Comparison of ENCODE assay signal across 27 cellular contexts in the genomic region with DNA sequence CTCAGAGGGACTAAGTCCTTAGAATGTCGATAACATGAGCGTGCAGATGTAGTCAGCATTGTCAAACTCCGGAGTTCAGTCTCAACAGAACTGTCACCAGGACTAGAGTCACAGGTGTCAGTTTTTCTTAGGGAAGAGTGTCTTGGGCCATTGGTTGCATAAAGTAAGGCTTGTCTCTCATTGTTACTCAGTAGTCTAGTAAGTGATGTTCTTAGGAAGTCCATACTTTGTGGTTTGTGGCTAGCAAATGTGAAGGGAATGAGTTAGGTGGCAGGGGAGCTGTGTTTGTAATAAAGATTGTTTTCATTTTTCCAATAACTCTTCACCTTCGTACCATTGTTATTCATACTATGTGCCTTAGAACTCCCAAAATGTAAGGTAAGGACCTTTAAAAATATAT.
"Had no signal": no experiment of that assay in that cellular context is flagged by ENCODE, and none has a peak within 500 bp of the region (broad histone marks: within the 10 kb centered on the region; RNA-seq: fewer than 3 reads in every experiment).

No MANE protein-coding gene starts in this region.

- H3K4me3 Mint-ChIP-seq: activated B cell treated with CpG ODN at 0.5 μM for 24 hours; activated CD8-positive, alpha-beta memory T cell treated with anti-CD3 and anti-CD28 coated beads, Interleukin-2, amount 10 ng/mL, durations not matched to agents 7 days and 5 days; activated CD8-positive, alpha-beta T cell treated with anti-CD3 and anti-CD28 coated beads, Interleukin-2, amount 10 ng/mL, durations not matched to agents 7 days and 5 days; activated naive CD4-positive, alpha-beta T cell treated with anti-CD3 and anti-CD28 coated beads, Interleukin-2, amount 50 U/mL, for 24 hours; activated naive CD8-positive, alpha-beta T cell treated with anti-CD3 and anti-CD28 coated beads, Interleukin-2, amount 50 U/mL, for 24 hours; brain; nephron; stimulated activated effector memory CD8-positive, alpha-beta T cell treated with anti-CD3 and anti-CD28 coated beads, Interleukin-12 subunit alpha, Interleukin-12 subunit beta, amount 100 ng/mL, for 72 hours; stimulated activated naive CD8-positive, alpha-beta T cell treated with anti-CD3 and anti-CD28 coated beads, Interleukin-15, Interleukin-2, amounts not matched to agents 100 ng/mL and 50 ng/mL, for 24 hours; T-helper 2 cell treated with Interferon-gamma antibody and Interleukin-4, amounts not matched to agents 5 μg/mL and 100 μg/mL, for 36 hours; type B pancreatic cell had no signal

- DNase-seq: activated B cell treated with CpG ODN at 0.5 μM for 24 hours; activated CD4-positive, alpha-beta T cell treated with anti-CD3 and anti-CD28 coated beads, Interleukin-2, amount 50 U/mL, for 1 hour; activated CD8-positive, alpha-beta memory T cell treated with anti-CD3 and anti-CD28 coated beads, Interleukin-2, amount 10 ng/mL, durations not matched to agents 7 days and 5 days; activated CD8-positive, alpha-beta T cell treated with anti-CD3 and anti-CD28 coated beads, Interleukin-2, amount 10 ng/mL, durations not matched to agents 7 days and 5 days; activated naive CD8-positive, alpha-beta T cell treated with anti-CD3 and anti-CD28 coated beads, Interleukin-2, amount 50 U/mL, for 24 hours; activated T-cell treated with anti-CD3 and anti-CD28 coated beads, Interleukin-2, amount 50 U/mL, for 48 hours; caudate nucleus; islet precursor cell; left ventricle myocardium inferior; mucosa of descending colon; small intestine; stimulated activated CD4-positive, alpha-beta T cell treated with anti-CD3 and anti-CD28 coated beads, Interleukin-4, amount 100 ng/mL, for 24 hours; substantia nigra; uterus had no signal

- H3K27me3 ChIP-seq: gastroesophageal sphincter, hepatocyte, uterus had no signal

- H3K9me3 Mint-ChIP-seq: activated B cell treated with CpG ODN at 0.5 μM for 24 hours; activated naive CD4-positive, alpha-beta T cell treated with anti-CD3 and anti-CD28 coated beads, Interleukin-2, amount 50 U/mL, for 24 hours; activated naive CD8-positive, alpha-beta T cell treated with anti-CD3 and anti-CD28 coated beads, Interleukin-2, amount 50 U/mL, for 24 hours; stimulated activated effector memory CD8-positive, alpha-beta T cell treated with anti-CD3 and anti-CD28 coated beads, Interleukin-12 subunit alpha, Interleukin-12 subunit beta, amount 100 ng/mL, for 72 hours; stimulated activated naive CD8-positive, alpha-beta T cell treated with anti-CD3 and anti-CD28 coated beads, Interleukin-15, Interleukin-2, amounts not matched to agents 100 ng/mL and 50 ng/mL, for 24 hours; T-helper 2 cell treated with Interferon-gamma antibody and Interleukin-4, amounts not matched to agents 5 μg/mL and 100 μg/mL, for 36 hours; type B pancreatic cell had no signal

- H3K4me1 Mint-ChIP-seq: activated B cell treated with CpG ODN at 0.5 μM for 24 hours; activated CD8-positive, alpha-beta memory T cell treated with anti-CD3 and anti-CD28 coated beads, Interleukin-2, amount 10 ng/mL, durations not matched to agents 7 days and 5 days; activated naive CD4-positive, alpha-beta T cell treated with anti-CD3 and anti-CD28 coated beads, Interleukin-2, amount 50 U/mL, for 24 hours; nephron; stimulated activated effector memory CD8-positive, alpha-beta T cell treated with anti-CD3 and anti-CD28 coated beads, Interleukin-12 subunit alpha, Interleukin-12 subunit beta, amount 100 ng/mL, for 72 hours had no signal

- H2AFZ ChIP-seq: hepatocyte had no signal

- H3K4me3 ChIP-seq: gastroesophageal sphincter, hepatocyte, left ventricle myocardium inferior, lung, mucosa of descending colon, uterus had no signal

- H3K79me2 ChIP-seq: hepatocyte had no signal

- FAIRE-seq: endothelial cell of umbilical vein, small intestine had no signal

- ATAC-seq: activated CD8-positive, alpha-beta memory T cell treated with anti-CD3 and anti-CD28 coated beads, Interleukin-2, amount 10 ng/mL, durations not matched to agents 7 days and 5 days; activated CD8-positive, alpha-beta T cell treated with anti-CD3 and anti-CD28 coated beads, Interleukin-2, amount 10 ng/mL, durations not matched to agents 7 days and 5 days; activated naive CD8-positive, alpha-beta T cell treated with anti-CD3 and anti-CD28 coated beads, Interleukin-2, amount 50 U/mL, for 24 hours; gastroesophageal sphincter; mucosa of descending colon; sciatic nerve; stimulated activated effector memory CD8-positive, alpha-beta T cell treated with anti-CD3 and anti-CD28 coated beads, Interleukin-12 subunit alpha, Interleukin-12 subunit beta, amount 100 ng/mL, for 72 hours had no signal

- H3K27ac ChIP-seq: gastroesophageal sphincter, hepatocyte, left ventricle myocardium inferior, uterus had no signal

- H3K36me3 ChIP-seq: gastroesophageal sphincter, left ventricle myocardium inferior, uterus had no signal

- H3K4me2 ChIP-seq: hepatocyte had no signal

- H3K36me3 Mint-ChIP-seq: activated CD8-positive, alpha-beta memory T cell treated with anti-CD3 and anti-CD28 coated beads, Interleukin-2, amount 10 ng/mL, durations not matched to agents 7 days and 5 days; activated naive CD4-positive, alpha-beta T cell treated with anti-CD3 and anti-CD28 coated beads, Interleukin-2, amount 50 U/mL, for 24 hours; brain; stimulated activated effector memory CD8-positive, alpha-beta T cell treated with anti-CD3 and anti-CD28 coated beads, Interleukin-12 subunit alpha, Interleukin-12 subunit beta, amount 100 ng/mL, for 72 hours; type B pancreatic cell had no signal

- H3K9me3 ChIP-seq: gastroesophageal sphincter, left ventricle myocardium inferior, mucosa of descending colon, uterus had no signal

- H3K4me1 ChIP-seq: gastroesophageal sphincter, left ventricle myocardium inferior, uterus had no signal

- H3K27me3 Mint-ChIP-seq: activated B cell treated with CpG ODN at 0.5 μM for 24 hours; activated CD8-positive, alpha-beta memory T cell treated with anti-CD3 and anti-CD28 coated beads, Interleukin-2, amount 10 ng/mL, durations not matched to agents 7 days and 5 days; activated naive CD4-positive, alpha-beta T cell treated with anti-CD3 and anti-CD28 coated beads, Interleukin-2, amount 50 U/mL, for 24 hours; activated naive CD8-positive, alpha-beta T cell treated with anti-CD3 and anti-CD28 coated beads, Interleukin-2, amount 50 U/mL, for 24 hours; stimulated activated naive CD8-positive, alpha-beta T cell treated with anti-CD3 and anti-CD28 coated beads, Interleukin-15, Interleukin-2, amounts not matched to agents 100 ng/mL and 50 ng/mL, for 24 hours; type B pancreatic cell had no signal

- H3K27ac Mint-ChIP-seq: activated B cell treated with CpG ODN at 0.5 μM for 24 hours; activated CD8-positive, alpha-beta memory T cell treated with anti-CD3 and anti-CD28 coated beads, Interleukin-2, amount 10 ng/mL, durations not matched to agents 7 days and 5 days; activated CD8-positive, alpha-beta T cell treated with anti-CD3 and anti-CD28 coated beads, Interleukin-2, amount 10 ng/mL, durations not matched to agents 7 days and 5 days; activated naive CD4-positive, alpha-beta T cell treated with anti-CD3 and anti-CD28 coated beads, Interleukin-2, amount 50 U/mL, for 24 hours; activated naive CD8-positive, alpha-beta T cell treated with anti-CD3 and anti-CD28 coated beads, Interleukin-2, amount 50 U/mL, for 24 hours; activated T-helper 2 cell treated with anti-CD3 and anti-CD28 coated beads, Interferon-gamma antibody, Interleukin-2, Interleukin-4, amounts not matched to agents 10 μg/mL and 5 μg/mL and 100 μg/mL, durations not matched to agents 14 hours and 24 hours and 36 hours; brain; nephron; stimulated activated effector memory CD8-positive, alpha-beta T cell treated with anti-CD3 and anti-CD28 coated beads, Interleukin-12 subunit alpha, Interleukin-12 subunit beta, amount 100 ng/mL, for 72 hours; stimulated activated naive CD8-positive, alpha-beta T cell treated with anti-CD3 and anti-CD28 coated beads, Interleukin-15, Interleukin-2, amounts not matched to agents 100 ng/mL and 50 ng/mL, for 24 hours; T-helper 2 cell treated with Interferon-gamma antibody and Interleukin-4, amounts not matched to agents 5 μg/mL and 100 μg/mL, for 36 hours; type B pancreatic cell had no signal
